13 cellular contexts compared by ENCODE assay signal in genomic region chr2:24855703-24856102, GRCh38.
DNase-seq lines count a peak whose midpoint lies in the region; ATAC-seq and TF ChIP-seq lines count a peak whose summit lies in the region.
"Had no signal": no experiment of that assay in that cellular context is flagged by ENCODE, and none has a peak within 500 bp of the region (broad histone marks: within the 10 kb centered on the region; RNA-seq: fewer than 3 reads in every experiment).

No MANE protein-coding gene starts in this region.

- intact Hi-C loops in uterus (cut with DNase I; ENCODE audit: low total_unique reads) = no loop called here

- peak overlapping the region; percentile 15 for H3K27ac Mint-ChIP-seq in activated T-cell treated with anti-CD3 and anti-CD28 coated beads, Interleukin-2, amount 50 U/mL, for 24 hours
- peak overlapping the region; percentile 89 for H3K27ac Mint-ChIP-seq in neural crest cell (ENCODE audit: unreplicated experiment)

- TF ChIP-seq CTCF in neural crest cell (conservative IDR thresholded peaks at IDR 0.05) (no peak), uterus (IDR thresholded peaks at IDR 0.05) (no peak)

- H3K4me1 ChIP-seq in uterus = peaks cover 12 to 14% of the 10 kb centered on the region in 2 donors

- peaks cover 45% of the 10 kb centered on the region for H3K36me3 Mint-ChIP-seq in activated T-cell treated with anti-CD3 and anti-CD28 coated beads, Interleukin-2, amount 50 U/mL, for 24 hours (ENCODE audit: low read depth)
- peaks cover 4% of the 10 kb centered on the region for H3K36me3 Mint-ChIP-seq in neural crest cell (ENCODE audit: low read depth)

- TF ChIP-seq POLR2A in uterus (IDR thresholded peaks at IDR 0.05) = no peak

- no peaks in the 10 kb centered on the region for H3K36me3 ChIP-seq in uterus
- H3K36me3 ChIP-seq: cardiac muscle cell had no signal

- no peaks in the 10 kb centered on the region for H3K27me3 Mint-ChIP-seq in activated T-cell treated with anti-CD3 and anti-CD28 coated beads, Interleukin-2, amount 50 U/mL, for 24 hours
- no peaks in the 10 kb centered on the region for H3K27me3 Mint-ChIP-seq in neural crest cell (ENCODE audit: low read depth)

- peak overlapping the region; percentile 76 to 85 for H3K27ac ChIP-seq in uterus
- H3K27ac ChIP-seq: 22Rv1, cardiac muscle cell had no signal

- ATAC-seq in GM18858 (IDR thresholded peaks at IDR 0.05; ENCODE audit: unreplicated experiment) (no peak), GM19328 (IDR thresholded peaks at IDR 0.05; ENCODE audit: unreplicated experiment) (no peak), GM21717 (IDR thresholded peaks at IDR 0.05; ENCODE audit: unreplicated experiment) (no peak)
- ATAC-seq: GM12878 had no signal

- no peak overlapping the region for H3K4me3 Mint-ChIP-seq in activated T-cell treated with anti-CD3 and anti-CD28 coated beads, Interleukin-2, amount 50 U/mL, for 24 hours
- H3K4me3 Mint-ChIP-seq in neural crest cell = no peak overlapping the region

- no peaks in the 10 kb centered on the region for H3K4me1 Mint-ChIP-seq in activated T-cell treated with anti-CD3 and anti-CD28 coated beads, Interleukin-2, amount 50 U/mL, for 24 hours (ENCODE audit: low read depth)
- peaks cover 18% of the 10 kb centered on the region for H3K4me1 Mint-ChIP-seq in neural crest cell

- no peaks in the 10 kb centered on the region for H3K9me3 ChIP-seq in uterus

- DNase-seq in activated T-cell treated with anti-CD3 and anti-CD28 coated beads, Interleukin-2, amount 50 U/mL, for 24 hours = no peak
- DNase-seq in activated T-cell treated with anti-CD3 and anti-CD28 coated beads for 4 hours (no peak), fibroblast of gingiva (ENCODE audit: low read depth) (peak; percentile 55), neural crest cell (ENCODE audit: low read depth, low spot score) (no peak), uterus (peak; percentile 69)
- DNase-seq: mammary epithelial cell, NCI-H510A treated with DMSO at 0.1 percent for 48 hours had no signal

- H3K27me3 ChIP-seq in uterus = no peaks in the 10 kb centered on the region
- H3K27me3 ChIP-seq: cardiac muscle cell had no signal

- no peak overlapping the region for H3K4me3 ChIP-seq in uterus
- H3K4me3 ChIP-seq: cardiac muscle cell, GM12878 had no signal

- H3K9me3 Mint-ChIP-seq in activated T-cell treated with anti-CD3 and anti-CD28 coated beads, Interleukin-2, amount 50 U/mL, for 24 hours = no peaks in the 10 kb centered on the region
- H3K9me3 Mint-ChIP-seq in neural crest cell = no peaks in the 10 kb centered on the region

Comparison
In these comparisons a context has a peak if more than half of its experiments do, and no peak if none do; other contexts are left out.
1. DNase-seq: peak in fibroblast of gingiva (single experiment) and uterus (2 of 2); none in activated T-cell treated with anti-CD3 and anti-CD28 coated beads, Interleukin-2, amount 50 U/mL, for 24 hours (single experiment), activated T-cell treated with anti-CD3 and anti-CD28 coated beads for 4 hours (single experiment) and neural crest cell (single experiment).